30 cellular contexts compared by ENCODE assay signal in genomic region chr9:88529496-88529895, GRCh38. TPM values are rescaled to one million over a fixed set of nuclear protein-coding genes. Genes with fewer than 3 reads are reported as not detected.
DNase-seq lines count a peak whose midpoint lies in the region; ATAC-seq, FAIRE-seq and TF ChIP-seq lines count a peak whose summit lies in the region.
"Had no signal": no experiment of that assay in that cellular context is flagged by ENCODE, and none has a peak within 500 bp of the region (broad histone marks: within the 10 kb centered on the region; RNA-seq: fewer than 3 reads in every experiment).

No MANE protein-coding gene starts in this region.

- H3K27ac ChIP-seq in astrocyte (ENCODE audit: low read depth, low read length) (peak overlapping the region; percentile 86), mesenchymal stem cell (ENCODE audit: low read length, poor library complexity, severe bottlenecking) (peak overlapping the region; percentile 96), suprapubic skin (peak overlapping the region; percentile 22), prostate gland (no peak overlapping the region)
- H3K27ac ChIP-seq: KMS-11 had no signal

- WGBS in mesenchymal stem cell: 46% methylated on average over 6 of the region's 6 CpGs
- 93% methylated on average over 6 of the region's 6 CpGs for WGBS in suprapubic skin
- WGBS in prostate gland: 96% methylated on average over 6 of the region's 6 CpGs

- no peak overlapping the region for H3K14ac ChIP-seq in mesenchymal stem cell (ENCODE audit: low read length in 2 of 2)

- no peaks in the 10 kb centered on the region for H3K27me3 Mint-ChIP-seq in astrocyte (ENCODE audit: low read depth, unreplicated experiment)

- H2BK5ac ChIP-seq in mesenchymal stem cell (ENCODE audit: low read depth, low read length, poor library complexity, severe bottlenecking): peak overlapping the region; percentile 74

- peaks cover 9% of the 10 kb centered on the region for H3K79me2 ChIP-seq in astrocyte (ENCODE audit: insufficient read depth, low read length)

- no peaks in the 10 kb centered on the region for H3K9me3 ChIP-seq in astrocyte (ENCODE audit: insufficient read depth, low read depth, low read length)
- no peaks in the 10 kb centered on the region for H3K9me3 ChIP-seq in mesenchymal stem cell (ENCODE audit: control insufficient read depth, low read length)
- no peaks in the 10 kb centered on the region for H3K9me3 ChIP-seq in suprapubic skin
- H3K9me3 ChIP-seq in prostate gland: no peaks in the 10 kb centered on the region
- H3K9me3 ChIP-seq: ovary had no signal

- H2BK15ac ChIP-seq in mesenchymal stem cell (ENCODE audit: low read depth, poor library complexity, severe bottlenecking): no peak overlapping the region

- H3K4me2 ChIP-seq in astrocyte (ENCODE audit: low read length) (peak overlapping the region; percentile 80), mesenchymal stem cell (ENCODE audit: low read length, poor library complexity, severe bottlenecking) (no peak overlapping the region)
- H3K4me2 ChIP-seq: KMS-11 had no signal

- H2AFZ ChIP-seq in astrocyte (ENCODE audit: low read depth, low read length) (peak overlapping the region; percentile 49), mesenchymal stem cell (ENCODE audit: low read depth, low read length) (no peak overlapping the region)

- no peak for TF ChIP-seq EP300 in suprapubic skin (IDR thresholded peaks at IDR 0.05)

- H3K27me3 ChIP-seq in astrocyte (ENCODE audit: insufficient read depth, low read length): no peaks in the 10 kb centered on the region
- no peaks in the 10 kb centered on the region for H3K27me3 ChIP-seq in mesenchymal stem cell (ENCODE audit: control insufficient read depth in 1 of 2, insufficient read depth in 1 of 2, low read length in 2 of 2)
- no peaks in the 10 kb centered on the region for H3K27me3 ChIP-seq in suprapubic skin
- no peaks in the 10 kb centered on the region for H3K27me3 ChIP-seq in prostate gland (replicated peaks; ENCODE audit: insufficient read depth)
- H3K27me3 ChIP-seq: ovary had no signal

- no peak overlapping the region for H2BK120ac ChIP-seq in mesenchymal stem cell (ENCODE audit: low read depth, low read length)

- H3K4me3 Mint-ChIP-seq in astrocyte (ENCODE audit: unreplicated experiment): peak overlapping the region; percentile 27
- H3K4me3 Mint-ChIP-seq: activated CD4-positive, alpha-beta memory T cell treated with anti-CD3 and anti-CD28 coated beads for 36 hours; naive thymus-derived CD8-positive, alpha-beta T cell; stimulated activated effector memory CD8-positive, alpha-beta T cell treated with anti-CD3 and anti-CD28 coated beads, Interleukin-12 subunit alpha, Interleukin-12 subunit beta, amount 100 ng/mL, for 72 hours had no signal

- H3K79me1 ChIP-seq in mesenchymal stem cell (replicated peaks; ENCODE audit: low read length, poor library complexity, severe bottlenecking): peaks cover 18% of the 10 kb centered on the region

- peak; percentile 22 for DNase-seq in M059J (ENCODE audit: low read depth)
- DNase-seq in astrocyte (ENCODE audit: low read depth): no peak
- DNase-seq in mesenchymal stem cell: peak; percentile 44
- DNase-seq in suprapubic skin (ENCODE audit: low spot score in 2 of 2): no peak
- DNase-seq in NCI-H526 (lab: John Stamatoyannopoulos, UW): no peak
- DNase-seq in mucosa of gallbladder (ENCODE audit: low spot score): no peak
- no peak for DNase-seq in prostate gland (ENCODE audit: low spot score)
- DNase-seq: activated CD4-positive, alpha-beta memory T cell treated with anti-CD3 and anti-CD28 coated beads for 36 hours; cerebellar nuclear complex; DND-41; left ventricle myocardium superior; midbrain; naive thymus-derived CD8-positive, alpha-beta T cell; NCI-H1436; NCI-H2081 treated with DMSO at 0.1 percent for 48 hours; NCI-H446; SHP77 treated with DMSO at 0.1 percent for 48 hours; stimulated activated CD4-positive, alpha-beta T cell treated with anti-CD3 and anti-CD28 coated beads, Interleukin-4, amount 100 ng/mL, for 24 hours; T-helper 1 cell had no signal

- H3K4ac ChIP-seq in mesenchymal stem cell (ENCODE audit: low read depth in 1 of 2, low read length in 2 of 2): peak overlapping the region; percentile 9 to 71

- H3K9me3 Mint-ChIP-seq in astrocyte (ENCODE audit: unreplicated experiment): peaks cover 3% of the 10 kb centered on the region
- H3K9me3 Mint-ChIP-seq: activated CD4-positive, alpha-beta memory T cell treated with anti-CD3 and anti-CD28 coated beads for 36 hours; activated naive CD4-positive, alpha-beta T cell treated with anti-CD3 and anti-CD28 coated beads, Interleukin-2, amount 50 U/mL, for 72 hours; activated T-helper 2 cell treated with anti-CD3 and anti-CD28 coated beads, Interferon-gamma antibody, Interleukin-2, Interleukin-4, amounts not matched to agents 10 μg/mL and 5 μg/mL and 100 μg/mL, durations not matched to agents 14 hours and 24 hours and 36 hours; naive thymus-derived CD8-positive, alpha-beta T cell; stimulated activated effector memory CD8-positive, alpha-beta T cell treated with anti-CD3 and anti-CD28 coated beads, Interleukin-12 subunit alpha, Interleukin-12 subunit beta, amount 100 ng/mL, for 72 hours had no signal

- no peaks in the 10 kb centered on the region for H4K20me1 ChIP-seq in astrocyte (ENCODE audit: insufficient read depth, low read length)

- TF ChIP-seq POLR2A in suprapubic skin (IDR thresholded peaks at IDR 0.05) (no peak), prostate gland (IDR thresholded peaks at IDR 0.05) (no peak)

- H3K36me3 Mint-ChIP-seq in astrocyte (ENCODE audit: low read depth, unreplicated experiment): peaks cover 2% of the 10 kb centered on the region
- H3K36me3 Mint-ChIP-seq: activated CD4-positive, alpha-beta memory T cell treated with anti-CD3 and anti-CD28 coated beads for 36 hours; activated naive CD4-positive, alpha-beta T cell treated with anti-CD3 and anti-CD28 coated beads, Interleukin-2, amount 50 U/mL, for 72 hours; naive thymus-derived CD8-positive, alpha-beta T cell; stimulated activated effector memory CD8-positive, alpha-beta T cell treated with anti-CD3 and anti-CD28 coated beads, Interleukin-12 subunit alpha, Interleukin-12 subunit beta, amount 100 ng/mL, for 72 hours had no signal

- peaks cover 31% of the 10 kb centered on the region for H3K4me1 Mint-ChIP-seq in astrocyte (ENCODE audit: low read depth, unreplicated experiment)

- TF ChIP-seq CTCF in astrocyte (IDR thresholded peaks at IDR 0.05; ENCODE audit: insufficient read depth, low read depth, low read length) (no peak), suprapubic skin (IDR thresholded peaks at IDR 0.05) (no peak), prostate gland (IDR thresholded peaks at IDR 0.05) (no peak)

- H4K91ac ChIP-seq in mesenchymal stem cell (ENCODE audit: low read length): peak overlapping the region; percentile 67

- peak overlapping the region; percentile 46 to 52 for H3K18ac ChIP-seq in mesenchymal stem cell (ENCODE audit: low read depth in 1 of 2, low read length in 2 of 2)

- H3K36me3 ChIP-seq in astrocyte (ENCODE audit: insufficient read depth, low read length): no peaks in the 10 kb centered on the region
- H3K36me3 ChIP-seq in mesenchymal stem cell (ENCODE audit: control insufficient read depth in 1 of 2, insufficient read depth in 2 of 2, low read depth in 1 of 2, low read length in 2 of 2): peaks cover 0 to 9% of the 10 kb centered on the region in 2 experiments
- H3K36me3 ChIP-seq in suprapubic skin: no peaks in the 10 kb centered on the region
- H3K36me3 ChIP-seq in prostate gland: no peaks in the 10 kb centered on the region
- H3K36me3 ChIP-seq: ovary had no signal

- H2AK5ac ChIP-seq in mesenchymal stem cell (ENCODE audit: low read length, severe bottlenecking): peak overlapping the region; percentile 92

- H3K4me1 ChIP-seq in astrocyte (ENCODE audit: insufficient read depth, low read length): peaks cover 40% of the 10 kb centered on the region
- H3K4me1 ChIP-seq in mesenchymal stem cell (ENCODE audit: control insufficient read depth, insufficient read depth, low read depth, low read length): peaks cover 26% of the 10 kb centered on the region
- H3K4me1 ChIP-seq in suprapubic skin: peaks cover 16% of the 10 kb centered on the region
- no peaks in the 10 kb centered on the region for H3K4me1 ChIP-seq in prostate gland (replicated peaks)

- H3K4me3 ChIP-seq in astrocyte (ENCODE audit: insufficient read depth, low read depth, low read length) (peak overlapping the region; percentile 21), mesenchymal stem cell (ENCODE audit: insufficient read depth in 1 of 2, low read depth in 1 of 2, low read length in 2 of 2) (no peak overlapping the region), suprapubic skin (no peak overlapping the region), prostate gland (no peak overlapping the region)
- H3K4me3 ChIP-seq: ovary had no signal

- H4K8ac ChIP-seq in mesenchymal stem cell (ENCODE audit: low read length): peak overlapping the region; percentile 66

- H3K23ac ChIP-seq in mesenchymal stem cell (ENCODE audit: low read length in 2 of 2): no peak overlapping the region

- intact Hi-C loops in prostate gland (cut with DNase I): no loop called here

- peak overlapping the region; percentile 42 to 89 for H2BK12ac ChIP-seq in mesenchymal stem cell (ENCODE audit: low read length in 2 of 2)

- no peak for ATAC-seq in HG03045 (IDR thresholded peaks at IDR 0.05; ENCODE audit: unreplicated experiment)
- ATAC-seq: activated naive CD4-positive, alpha-beta T cell treated with anti-CD3 and anti-CD28 coated beads, Interleukin-2, amount 50 U/mL, for 72 hours; left ventricle myocardium superior; naive thymus-derived CD8-positive, alpha-beta T cell; stimulated activated effector memory CD8-positive, alpha-beta T cell treated with anti-CD3 and anti-CD28 coated beads, Interleukin-12 subunit alpha, Interleukin-12 subunit beta, amount 100 ng/mL, for 72 hours had no signal

- H3K9ac ChIP-seq in astrocyte (ENCODE audit: low read length): peak overlapping the region; percentile 58
- H3K9ac ChIP-seq in mesenchymal stem cell (ENCODE audit: low read length): no peak overlapping the region
- H3K9ac ChIP-seq: KMS-11 had no signal

- no peak for FAIRE-seq in astrocyte (lab: Jason Lieb, UNC)
- FAIRE-seq: endothelial cell of umbilical vein, GM18507, islet of Langerhans, urothelium cell line had no signal

- H3K27ac Mint-ChIP-seq in astrocyte (ENCODE audit: unreplicated experiment): peak overlapping the region; percentile 88
- H3K27ac Mint-ChIP-seq: activated CD4-positive, alpha-beta memory T cell treated with anti-CD3 and anti-CD28 coated beads for 36 hours; activated naive CD4-positive, alpha-beta T cell treated with anti-CD3 and anti-CD28 coated beads, Interleukin-2, amount 50 U/mL, for 72 hours; activated T-helper 2 cell treated with anti-CD3 and anti-CD28 coated beads, Interferon-gamma antibody, Interleukin-2, Interleukin-4, amounts not matched to agents 10 μg/mL and 5 μg/mL and 100 μg/mL, durations not matched to agents 14 hours and 24 hours and 36 hours; stimulated activated effector memory CD8-positive, alpha-beta T cell treated with anti-CD3 and anti-CD28 coated beads, Interleukin-12 subunit alpha, Interleukin-12 subunit beta, amount 100 ng/mL, for 72 hours had no signal

RNA-seq across cellular contexts. Expression of gene NXNL2, which starts 5.5 kb away (rescaled TPM):
- 0.52 TPM in 1 of 2 replicates, not detected in the other for total RNA-seq in M059J (2014; rRNA removed; shearing (Covaris generic))
- 0.62 and 1.6 TPM in 2 replicates for total RNA-seq in astrocyte
- polyA plus RNA-seq in mesenchymal stem cell (2013, experiment 1 of 2): 0.46 TPM
- 0.53 TPM for polyA plus RNA-seq in mesenchymal stem cell (2013, experiment 2 of 2)
- 1 to 10 TPM in 1 of 4 donors, not detected in 3; 1.7 TPM for total RNA-seq in suprapubic skin
- total RNA-seq in mucosa of gallbladder: 1.9 TPM
- 1 to 10 TPM in 1 of 2 donors, under 1 TPM in 1; 0.68 to 1.9 TPM for total RNA-seq in prostate gland
- total RNA-seq: activated CD4-positive, alpha-beta memory T cell treated with anti-CD3 and anti-CD28 coated beads for 36 hours; activated naive CD4-positive, alpha-beta T cell treated with anti-CD3 and anti-CD28 coated beads, Interleukin-2, amount 50 U/mL, for 72 hours; activated T-helper 2 cell treated with anti-CD3 and anti-CD28 coated beads, Interferon-gamma antibody, Interleukin-2, Interleukin-4, amounts not matched to agents 10 μg/mL and 5 μg/mL and 100 μg/mL, durations not matched to agents 14 hours and 24 hours and 36 hours; endothelial cell of umbilical vein; left ventricle myocardium superior; naive thymus-derived CD8-positive, alpha-beta T cell; subcutaneous adipose tissue had no signal
- polyA plus RNA-seq: naive thymus-derived CD8-positive, alpha-beta T cell had no signal

Comparison
In these comparisons a context has a peak if more than half of its experiments do, and no peak if none do; other contexts are left out.
1. DNase-seq: peak in M059J (single experiment) and mesenchymal stem cell (single experiment); none in astrocyte (single experiment), suprapubic skin (0 of 2), NCI-H526 (0 of 2), mucosa of gallbladder (single experiment) and prostate gland (single experiment).
2. H3K27ac ChIP-seq: peak in astrocyte (single experiment), mesenchymal stem cell (single experiment) and suprapubic skin (single experiment); none in prostate gland (0 of 2).